Comparison of ENCODE assay signal across 1 cellular context in the genomic region with DNA sequence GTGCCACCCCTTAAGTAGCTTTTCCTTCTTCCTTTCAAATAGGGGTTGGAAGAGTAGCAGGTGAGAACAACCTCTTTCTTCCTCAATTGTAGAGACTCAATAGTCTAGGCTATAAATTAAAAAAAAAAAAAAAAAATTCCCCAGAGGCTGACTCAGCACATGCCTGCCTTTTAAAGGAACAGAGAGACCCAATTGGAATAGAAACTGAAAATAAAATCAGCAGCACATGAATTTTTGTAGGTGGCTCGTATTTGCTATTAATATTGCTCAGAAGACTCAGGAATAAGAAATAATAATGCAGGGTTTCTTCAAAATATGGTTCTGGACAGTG.
TF ChIP-seq lines count a peak whose summit lies in the region.

No MANE protein-coding gene starts in this region.

TF ChIP-seq in K562, 482 proteins besides CTCF, POLR2A, EP300 and RAD21 (continued from another document):
- TF ChIP-seq, protein P1, sequence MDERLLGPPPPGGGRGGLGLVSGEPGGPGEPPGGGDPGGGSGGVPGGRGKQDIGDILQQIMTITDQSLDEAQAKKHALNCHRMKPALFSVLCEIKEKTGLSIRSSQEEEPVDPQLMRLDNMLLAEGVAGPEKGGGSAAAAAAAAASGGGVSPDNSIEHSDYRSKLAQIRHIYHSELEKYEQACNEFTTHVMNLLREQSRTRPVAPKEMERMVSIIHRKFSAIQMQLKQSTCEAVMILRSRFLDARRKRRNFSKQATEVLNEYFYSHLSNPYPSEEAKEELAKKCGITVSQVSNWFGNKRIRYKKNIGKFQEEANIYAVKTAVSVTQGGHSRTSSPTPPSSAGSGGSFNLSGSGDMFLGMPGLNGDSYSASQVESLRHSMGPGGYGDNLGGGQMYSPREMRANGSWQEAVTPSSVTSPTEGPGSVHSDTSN (CRISPR knock-in tag; IDR thresholded peaks at IDR 0.05; ENCODE audit: low read depth), result no peak
- TF ChIP-seq, protein P1 (tag; conservative IDR thresholded peaks at IDR 0.05; ENCODE audit: low read depth), result peak; percentile 80
- TF ChIP-seq MEIS2 (IDR thresholded peaks at IDR 0.05; ENCODE audit: partially characterized antibody) (peak; percentile 30), NFIC (IDR thresholded peaks at IDR 0.05) (no peak), ZNF316 (IDR thresholded peaks at IDR 0.05) (peak; percentile 98), RBBP5 (IDR thresholded peaks at IDR 0.05; ENCODE audit: borderline replicate concordance, insufficient read depth, low read length, poor library complexity, severe bottlenecking) (no peak), MAFG (tag; conservative IDR thresholded peaks at IDR 0.05) (peak; percentile 94), SMARCA4 (IDR thresholded peaks at IDR 0.05) (peak; percentile 52), SRSF1 (IDR thresholded peaks at IDR 0.05; ENCODE audit: low read depth, low read length) (no peak), ZNF274 (IDR thresholded peaks at IDR 0.05; ENCODE audit: borderline replicate concordance, low read depth, low read length) (no peak), TEAD2 (tag; IDR thresholded peaks at IDR 0.05) (no peak), ZNF766 (CRISPR knock-in tag; conservative IDR thresholded peaks at IDR 0.05) (peak; percentile 24; the same call in 1 of the 2 replicates)
- TF ChIP-seq, protein P2, sequence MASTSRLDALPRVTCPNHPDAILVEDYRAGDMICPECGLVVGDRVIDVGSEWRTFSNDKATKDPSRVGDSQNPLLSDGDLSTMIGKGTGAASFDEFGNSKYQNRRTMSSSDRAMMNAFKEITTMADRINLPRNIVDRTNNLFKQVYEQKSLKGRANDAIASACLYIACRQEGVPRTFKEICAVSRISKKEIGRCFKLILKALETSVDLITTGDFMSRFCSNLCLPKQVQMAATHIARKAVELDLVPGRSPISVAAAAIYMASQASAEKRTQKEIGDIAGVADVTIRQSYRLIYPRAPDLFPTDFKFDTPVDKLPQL (IDR thresholded peaks at IDR 0.05; ENCODE audit: extremely low read depth, insufficient read length), result no peak
- TF ChIP-seq, protein P3, sequence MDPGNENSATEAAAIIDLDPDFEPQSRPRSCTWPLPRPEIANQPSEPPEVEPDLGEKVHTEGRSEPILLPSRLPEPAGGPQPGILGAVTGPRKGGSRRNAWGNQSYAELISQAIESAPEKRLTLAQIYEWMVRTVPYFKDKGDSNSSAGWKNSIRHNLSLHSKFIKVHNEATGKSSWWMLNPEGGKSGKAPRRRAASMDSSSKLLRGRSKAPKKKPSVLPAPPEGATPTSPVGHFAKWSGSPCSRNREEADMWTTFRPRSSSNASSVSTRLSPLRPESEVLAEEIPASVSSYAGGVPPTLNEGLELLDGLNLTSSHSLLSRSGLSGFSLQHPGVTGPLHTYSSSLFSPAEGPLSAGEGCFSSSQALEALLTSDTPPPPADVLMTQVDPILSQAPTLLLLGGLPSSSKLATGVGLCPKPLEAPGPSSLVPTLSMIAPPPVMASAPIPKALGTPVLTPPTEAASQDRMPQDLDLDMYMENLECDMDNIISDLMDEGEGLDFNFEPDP (CRISPR knock-in tag; IDR thresholded peaks at IDR 0.05), result no peak
- TF ChIP-seq, protein P4, sequence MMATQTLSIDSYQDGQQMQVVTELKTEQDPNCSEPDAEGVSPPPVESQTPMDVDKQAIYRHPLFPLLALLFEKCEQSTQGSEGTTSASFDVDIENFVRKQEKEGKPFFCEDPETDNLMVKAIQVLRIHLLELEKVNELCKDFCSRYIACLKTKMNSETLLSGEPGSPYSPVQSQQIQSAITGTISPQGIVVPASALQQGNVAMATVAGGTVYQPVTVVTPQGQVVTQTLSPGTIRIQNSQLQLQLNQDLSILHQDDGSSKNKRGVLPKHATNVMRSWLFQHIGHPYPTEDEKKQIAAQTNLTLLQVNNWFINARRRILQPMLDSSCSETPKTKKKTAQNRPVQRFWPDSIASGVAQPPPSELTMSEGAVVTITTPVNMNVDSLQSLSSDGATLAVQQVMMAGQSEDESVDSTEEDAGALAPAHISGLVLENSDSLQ (IDR thresholded peaks at IDR 0.05), result peak; percentile 77
- TF ChIP-seq, protein P5, sequence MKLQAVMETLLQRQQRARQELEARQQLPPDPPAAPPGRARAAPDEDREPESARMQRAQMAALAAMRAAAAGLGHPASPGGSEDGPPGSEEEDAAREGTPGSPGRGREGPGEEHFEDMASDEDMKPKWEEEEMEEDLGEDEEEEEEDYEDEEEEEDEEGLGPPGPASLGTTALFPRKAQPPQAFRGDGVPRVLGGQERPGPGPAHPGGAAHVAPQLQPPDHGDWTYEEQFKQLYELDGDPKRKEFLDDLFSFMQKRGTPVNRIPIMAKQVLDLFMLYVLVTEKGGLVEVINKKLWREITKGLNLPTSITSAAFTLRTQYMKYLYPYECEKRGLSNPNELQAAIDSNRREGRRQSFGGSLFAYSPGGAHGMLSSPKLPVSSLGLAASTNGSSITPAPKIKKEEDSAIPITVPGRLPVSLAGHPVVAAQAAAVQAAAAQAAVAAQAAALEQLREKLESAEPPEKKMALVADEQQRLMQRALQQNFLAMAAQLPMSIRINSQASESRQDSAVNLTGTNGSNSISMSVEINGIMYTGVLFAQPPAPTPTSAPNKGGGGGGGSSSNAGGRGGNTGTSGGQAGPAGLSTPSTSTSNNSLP (IDR thresholded peaks at IDR 0.05; ENCODE audit: borderline replicate concordance, low read depth, low read length), result peak; percentile 32; the same call in 1 of the 2 replicates
- TF ChIP-seq, protein P6, sequence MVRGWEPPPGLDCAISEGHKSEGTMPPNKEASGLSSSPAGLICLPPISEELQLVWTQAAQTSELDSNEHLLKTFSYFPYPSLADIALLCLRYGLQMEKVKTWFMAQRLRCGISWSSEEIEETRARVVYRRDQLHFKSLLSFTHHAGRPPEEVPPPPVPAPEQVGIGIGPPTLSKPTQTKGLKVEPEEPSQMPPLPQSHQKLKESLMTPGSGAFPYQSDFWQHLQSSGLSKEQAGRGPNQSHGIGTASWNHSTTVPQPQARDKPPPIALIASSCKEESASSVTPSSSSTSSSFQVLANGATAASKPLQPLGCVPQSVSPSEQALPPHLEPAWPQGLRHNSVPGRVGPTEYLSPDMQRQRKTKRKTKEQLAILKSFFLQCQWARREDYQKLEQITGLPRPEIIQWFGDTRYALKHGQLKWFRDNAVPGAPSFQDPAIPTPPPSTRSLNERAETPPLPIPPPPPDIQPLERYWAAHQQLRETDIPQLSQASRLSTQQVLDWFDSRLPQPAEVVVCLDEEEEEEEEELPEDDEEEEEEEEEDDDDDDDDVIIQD (CRISPR knock-in tag; IDR thresholded peaks at IDR 0.05), result no peak
- TF ChIP-seq, protein P7, sequence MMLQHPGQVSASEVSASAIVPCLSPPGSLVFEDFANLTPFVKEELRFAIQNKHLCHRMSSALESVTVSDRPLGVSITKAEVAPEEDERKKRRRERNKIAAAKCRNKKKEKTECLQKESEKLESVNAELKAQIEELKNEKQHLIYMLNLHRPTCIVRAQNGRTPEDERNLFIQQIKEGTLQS (IDR thresholded peaks at IDR 0.05), result peak; percentile 57; the same call in 1 of the 2 replicates
- TF ChIP-seq, protein P7 (CRISPR knock-in tag; conservative IDR thresholded peaks at IDR 0.05), result no peak
- TF ChIP-seq, protein P8, sequence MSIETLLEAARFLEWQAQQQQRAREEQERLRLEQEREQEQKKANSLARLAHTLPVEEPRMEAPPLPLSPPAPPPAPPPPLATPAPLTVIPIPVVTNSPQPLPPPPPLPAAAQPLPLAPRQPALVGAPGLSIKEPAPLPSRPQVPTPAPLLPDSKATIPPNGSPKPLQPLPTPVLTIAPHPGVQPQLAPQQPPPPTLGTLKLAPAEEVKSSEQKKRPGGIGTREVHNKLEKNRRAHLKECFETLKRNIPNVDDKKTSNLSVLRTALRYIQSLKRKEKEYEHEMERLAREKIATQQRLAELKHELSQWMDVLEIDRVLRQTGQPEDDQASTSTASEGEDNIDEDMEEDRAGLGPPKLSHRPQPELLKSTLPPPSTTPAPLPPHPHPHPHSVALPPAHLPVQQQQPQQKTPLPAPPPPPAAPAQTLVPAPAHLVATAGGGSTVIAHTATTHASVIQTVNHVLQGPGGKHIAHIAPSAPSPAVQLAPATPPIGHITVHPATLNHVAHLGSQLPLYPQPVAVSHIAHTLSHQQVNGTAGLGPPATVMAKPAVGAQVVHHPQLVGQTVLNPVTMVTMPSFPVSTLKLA (conservative IDR thresholded peaks at IDR 0.05), result 0 out of 4 replicates have a peak, but pooled peaks of 1 of the 2 experiments have one; percentile 9
- TF ChIP-seq, protein P9, sequence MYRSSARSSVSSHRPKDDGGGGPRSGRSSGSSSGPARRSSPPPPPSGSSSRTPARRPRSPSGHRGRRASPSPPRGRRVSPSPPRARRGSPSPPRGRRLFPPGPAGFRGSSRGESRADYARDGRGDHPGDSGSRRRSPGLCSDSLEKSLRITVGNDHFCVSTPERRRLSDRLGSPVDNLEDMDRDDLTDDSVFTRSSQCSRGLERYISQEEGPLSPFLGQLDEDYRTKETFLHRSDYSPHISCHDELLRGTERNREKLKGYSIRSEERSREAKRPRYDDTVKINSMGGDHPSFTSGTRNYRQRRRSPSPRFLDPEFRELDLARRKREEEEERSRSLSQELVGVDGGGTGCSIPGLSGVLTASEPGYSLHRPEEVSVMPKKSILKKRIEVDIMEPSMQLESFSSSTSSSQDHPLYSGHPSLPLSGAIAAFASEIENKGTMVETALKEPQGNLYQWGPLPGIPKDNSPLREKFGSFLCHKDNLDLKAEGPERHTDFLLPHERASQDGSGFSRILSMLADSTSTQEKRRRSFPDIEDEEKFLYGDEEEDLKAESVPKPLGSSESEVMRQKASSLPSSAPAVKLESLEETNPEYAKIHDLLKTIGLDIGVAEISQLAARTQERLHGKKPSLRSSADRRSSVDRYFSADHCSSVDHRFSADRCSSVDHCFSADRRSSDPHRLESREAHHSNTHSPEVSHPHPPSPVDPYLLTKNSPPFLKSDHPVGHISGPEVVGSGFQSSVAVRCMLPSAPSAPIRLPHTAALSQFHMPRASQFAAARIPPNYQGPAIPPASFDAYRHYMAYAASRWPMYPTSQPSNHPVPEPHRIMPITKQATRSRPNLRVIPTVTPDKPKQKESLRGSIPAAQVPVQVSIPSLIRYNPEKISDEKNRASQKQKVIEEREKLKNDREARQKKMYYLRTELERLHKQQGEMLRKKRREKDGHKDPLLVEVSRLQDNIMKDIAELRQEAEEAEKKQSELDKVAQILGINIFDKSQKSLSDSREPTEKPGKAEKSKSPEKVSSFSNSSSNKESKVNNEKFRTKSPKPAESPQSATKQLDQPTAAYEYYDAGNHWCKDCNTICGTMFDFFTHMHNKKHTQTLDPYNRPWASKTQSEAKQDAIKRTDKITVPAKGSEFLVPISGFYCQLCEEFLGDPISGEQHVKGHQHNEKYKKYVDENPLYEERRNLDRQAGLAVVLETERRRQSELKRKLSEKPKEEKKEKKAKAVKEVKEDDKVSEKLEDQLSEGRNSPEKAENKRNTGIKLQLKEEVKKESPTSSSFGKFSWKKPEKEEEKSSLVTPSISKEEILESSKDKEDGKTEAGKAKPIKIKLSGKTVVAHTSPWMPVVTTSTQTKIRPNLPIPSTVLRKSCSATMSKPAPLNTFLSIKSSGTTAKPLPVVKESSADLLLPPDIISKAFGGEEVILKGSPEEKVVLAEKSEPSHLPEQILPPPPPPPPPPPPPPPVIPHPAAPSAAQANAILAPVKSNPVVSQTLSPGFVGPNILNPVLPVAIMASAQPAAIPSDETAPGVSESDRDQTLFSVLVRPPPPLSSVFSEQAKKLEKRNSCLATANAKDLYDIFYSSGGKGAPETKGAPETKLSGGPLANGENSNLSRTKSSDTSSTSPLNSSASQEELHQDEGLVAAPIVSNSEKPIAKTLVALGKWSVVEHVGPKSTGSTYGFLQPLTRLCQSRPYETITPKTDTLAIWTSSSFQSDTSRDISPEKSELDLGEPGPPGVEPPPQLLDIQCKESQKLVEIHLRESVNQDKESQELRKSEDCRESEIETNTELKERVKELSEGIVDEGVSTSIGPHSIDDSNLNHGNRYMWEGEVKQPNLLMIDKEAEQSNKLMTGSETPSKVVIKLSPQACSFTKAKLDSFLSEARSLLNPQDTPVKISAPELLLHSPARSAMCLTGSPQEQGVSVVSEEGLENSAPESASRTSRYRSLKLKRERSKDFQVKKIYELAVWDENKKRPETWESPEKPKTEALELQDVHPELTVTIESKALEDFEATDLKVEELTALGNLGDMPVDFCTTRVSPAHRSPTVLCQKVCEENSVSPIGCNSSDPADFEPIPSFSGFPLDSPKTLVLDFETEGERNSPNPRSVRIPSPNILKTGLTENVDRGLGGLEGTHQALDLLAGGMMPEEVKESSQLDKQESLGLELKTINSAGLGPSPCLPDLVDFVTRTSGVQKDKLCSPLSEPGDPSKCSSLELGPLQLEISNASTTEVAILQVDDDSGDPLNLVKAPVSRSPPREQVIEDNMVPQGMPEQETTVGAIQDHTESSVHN (IDR thresholded peaks at IDR 0.05; ENCODE audit: borderline replicate concordance in 1 of 2, low read depth in 1 of 2), result no peak
